Comparison of ENCODE assay signal across 8 cellular contexts in the genomic region with DNA sequence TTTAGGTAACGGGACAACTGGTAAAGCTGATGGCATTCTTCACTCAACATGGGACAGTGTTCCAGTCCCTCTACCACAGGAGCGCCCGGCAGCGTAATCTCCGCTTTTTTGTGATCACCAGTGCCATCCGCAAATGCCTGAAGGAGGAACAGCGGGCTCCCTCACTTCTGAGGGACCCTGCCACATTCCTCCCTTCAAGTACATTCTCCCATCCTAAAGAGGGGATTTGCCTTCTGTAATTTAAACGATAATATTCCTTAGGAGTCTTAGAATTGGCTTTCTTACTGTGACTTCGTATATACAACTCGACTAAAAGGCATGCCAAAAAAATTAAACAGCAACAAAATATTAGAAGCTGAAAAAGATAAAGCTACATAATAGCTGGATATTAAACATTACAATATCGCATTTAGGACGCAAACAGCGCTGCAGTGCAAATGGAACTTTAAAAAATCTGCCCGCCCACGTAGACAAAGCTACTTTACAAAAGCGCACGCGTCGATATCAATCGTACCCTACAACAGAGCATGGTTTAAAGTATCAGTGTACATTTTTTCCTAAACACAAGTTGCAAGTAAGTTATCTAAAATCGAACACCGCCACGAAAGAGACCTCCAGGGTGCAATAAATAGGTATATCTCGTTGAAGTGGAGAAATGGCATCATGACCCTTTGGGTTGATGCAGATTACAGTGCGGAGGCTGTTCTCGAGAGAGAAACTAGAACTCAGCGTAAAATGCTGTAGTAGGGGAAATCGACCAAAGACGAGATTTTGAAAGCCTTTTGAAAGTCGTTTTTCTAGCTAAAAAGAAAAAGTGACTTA. TPM values are rescaled to one million over a fixed set of nuclear protein-coding genes. Genes with fewer than 3 reads are reported as not detected.
A peak's percentile ranks its signal among the peaks of the same experiment; 100 is the strongest.
DNase-seq lines count a peak whose midpoint lies in the region; ATAC-seq, FAIRE-seq and TF ChIP-seq lines count a peak whose summit lies in the region.

No MANE protein-coding gene starts in this region.

- peaks cover 2% of the 10 kb centered on the region for H3K9me3 Mint-ChIP-seq in activated CD8-positive, alpha-beta T cell treated with anti-CD3 and anti-CD28 coated beads for 36 hours
- no peaks in the 10 kb centered on the region for H3K9me3 Mint-ChIP-seq in activated CD8-positive, alpha-beta T cell treated with anti-CD3 and anti-CD28 coated beads, Interleukin-2, amount 10 ng/mL, durations not matched to agents 7 days and 5 days (ENCODE audit: insufficient read depth)
- H3K9me3 Mint-ChIP-seq in activated naive CD8-positive, alpha-beta T cell treated with anti-CD3 and anti-CD28 coated beads for 36 hours, result peaks cover 4% of the 10 kb centered on the region

- no peak for DNase-seq in activated CD8-positive, alpha-beta T cell treated with anti-CD3 and anti-CD28 coated beads for 36 hours
- no peak for DNase-seq in activated CD8-positive, alpha-beta T cell treated with anti-CD3 and anti-CD28 coated beads, Interleukin-2, amount 10 ng/mL, durations not matched to agents 7 days and 5 days
- peak; percentile 22 for DNase-seq in NCI-H82 treated with DMSO at 0.1 percent for 48 hours (lab: John Stamatoyannopoulos, UW; ENCODE audit: unreplicated experiment)
- DNase-seq in fibroblast of villous mesenchyme (ENCODE audit: low read depth), result peak; percentile 35
- no peak for DNase-seq in psoas muscle
- DNase-seq in H54 (ENCODE audit: insufficient read length, low spot score), result no peak
- DNase-seq in activated naive CD8-positive, alpha-beta T cell treated with anti-CD3 and anti-CD28 coated beads for 36 hours, result no peak

- no peak for ATAC-seq in activated CD8-positive, alpha-beta T cell treated with anti-CD3 and anti-CD28 coated beads for 36 hours
- ATAC-seq in activated CD8-positive, alpha-beta T cell treated with anti-CD3 and anti-CD28 coated beads, Interleukin-2, amount 10 ng/mL, durations not matched to agents 7 days and 5 days, result no peak
- peak; percentile 7 to 21 (median 11) for ATAC-seq in psoas muscle
- ATAC-seq in HG03439 (IDR thresholded peaks at IDR 0.05; ENCODE audit: unreplicated experiment), result no peak

- intact Hi-C loops in activated CD8-positive, alpha-beta T cell treated with anti-CD3 and anti-CD28 coated beads for 36 hours (cut with micrococcal nuclease), result no loop called here
- intact Hi-C loops in psoas muscle (cut with DNase I), result no loop called here

- H3K4me1 Mint-ChIP-seq in activated CD8-positive, alpha-beta T cell treated with anti-CD3 and anti-CD28 coated beads for 36 hours (ENCODE audit: low read depth), result peaks cover 4% of the 10 kb centered on the region
- H3K4me1 Mint-ChIP-seq in activated CD8-positive, alpha-beta T cell treated with anti-CD3 and anti-CD28 coated beads, Interleukin-2, amount 10 ng/mL, durations not matched to agents 7 days and 5 days (ENCODE audit: low read depth), result no peaks in the 10 kb centered on the region
- H3K4me1 Mint-ChIP-seq in activated naive CD8-positive, alpha-beta T cell treated with anti-CD3 and anti-CD28 coated beads for 36 hours, result peaks cover 6% of the 10 kb centered on the region

- FAIRE-seq in H54 (lab: Jason Lieb, UNC), result no peak

- H3K27me3 ChIP-seq in psoas muscle (ENCODE audit: insufficient read depth in 3 of 3, low read length in 2 of 3), result peaks cover 0 to 10% (median 7%) of the 10 kb centered on the region in 3 donors

- H3K36me3 ChIP-seq in psoas muscle (ENCODE audit: insufficient read depth in 1 of 2, low read depth in 1 of 2), result no peaks in the 10 kb centered on the region

- no peak for TF ChIP-seq POLR2A in H54 (IDR thresholded peaks at IDR 0.05; ENCODE audit: low read depth, low read length)

- peak overlapping the region; percentile 40 for H3K4me3 Mint-ChIP-seq in activated CD8-positive, alpha-beta T cell treated with anti-CD3 and anti-CD28 coated beads for 36 hours
- H3K4me3 Mint-ChIP-seq in activated CD8-positive, alpha-beta T cell treated with anti-CD3 and anti-CD28 coated beads, Interleukin-2, amount 10 ng/mL, durations not matched to agents 7 days and 5 days, result no peak overlapping the region
- H3K4me3 Mint-ChIP-seq in activated naive CD8-positive, alpha-beta T cell treated with anti-CD3 and anti-CD28 coated beads for 36 hours, result no peak overlapping the region

- no peaks in the 10 kb centered on the region for H3K4me1 ChIP-seq in psoas muscle

- H3K9me3 ChIP-seq in psoas muscle, result no peaks in the 10 kb centered on the region

- CTCF ChIA-PET in activated CD8-positive, alpha-beta T cell treated with anti-CD3 and anti-CD28 coated beads for 36 hours (lab: Charles Lee), result no interaction called here
- CTCF ChIA-PET in activated CD8-positive, alpha-beta T cell treated with anti-CD3 and anti-CD28 coated beads, Interleukin-2, amount 10 ng/mL, durations not matched to agents 7 days and 5 days (lab: Charles Lee), result no interaction called here

- H3K4me3 ChIP-seq in fibroblast of villous mesenchyme (ENCODE audit: low read depth, low read length) (peak overlapping the region; percentile 60), psoas muscle (peak overlapping the region; percentile 68)

- TF ChIP-seq CTCF in activated CD8-positive, alpha-beta T cell treated with anti-CD3 and anti-CD28 coated beads for 36 hours (IDR thresholded peaks at IDR 0.05), result no peak
- TF ChIP-seq CTCF in fibroblast of villous mesenchyme (IDR thresholded peaks at IDR 0.05; ENCODE audit: insufficient read depth, low read depth, low read length) (no peak), psoas muscle (IDR thresholded peaks at IDR 0.05) (no peak)

- no peaks in the 10 kb centered on the region for H3K36me3 Mint-ChIP-seq in activated CD8-positive, alpha-beta T cell treated with anti-CD3 and anti-CD28 coated beads for 36 hours (ENCODE audit: low read depth)
- peaks cover 8% of the 10 kb centered on the region for H3K36me3 Mint-ChIP-seq in activated CD8-positive, alpha-beta T cell treated with anti-CD3 and anti-CD28 coated beads, Interleukin-2, amount 10 ng/mL, durations not matched to agents 7 days and 5 days (ENCODE audit: low read depth)
- peaks cover 2% of the 10 kb centered on the region for H3K36me3 Mint-ChIP-seq in activated naive CD8-positive, alpha-beta T cell treated with anti-CD3 and anti-CD28 coated beads for 36 hours

- no peak overlapping the region for H3K27ac Mint-ChIP-seq in activated CD8-positive, alpha-beta T cell treated with anti-CD3 and anti-CD28 coated beads for 36 hours
- H3K27ac Mint-ChIP-seq in activated CD8-positive, alpha-beta T cell treated with anti-CD3 and anti-CD28 coated beads, Interleukin-2, amount 10 ng/mL, durations not matched to agents 7 days and 5 days, result no peak overlapping the region
- H3K27ac Mint-ChIP-seq in activated naive CD8-positive, alpha-beta T cell treated with anti-CD3 and anti-CD28 coated beads for 36 hours, result no peak overlapping the region

- POLR2A ChIA-PET in activated CD8-positive, alpha-beta T cell treated with anti-CD3 and anti-CD28 coated beads for 36 hours (lab: Charles Lee), result no interaction called here
- POLR2A ChIA-PET in activated CD8-positive, alpha-beta T cell treated with anti-CD3 and anti-CD28 coated beads, Interleukin-2, amount 10 ng/mL, durations not matched to agents 7 days and 5 days (lab: Charles Lee), result no interaction called here

- peaks cover 47% of the 10 kb centered on the region for H3K27me3 Mint-ChIP-seq in activated CD8-positive, alpha-beta T cell treated with anti-CD3 and anti-CD28 coated beads for 36 hours
- H3K27me3 Mint-ChIP-seq in activated CD8-positive, alpha-beta T cell treated with anti-CD3 and anti-CD28 coated beads, Interleukin-2, amount 10 ng/mL, durations not matched to agents 7 days and 5 days (ENCODE audit: low read depth), result peaks cover 56% of the 10 kb centered on the region
- H3K27me3 Mint-ChIP-seq in activated naive CD8-positive, alpha-beta T cell treated with anti-CD3 and anti-CD28 coated beads for 36 hours, result peaks cover 56% of the 10 kb centered on the region

- 6 to 11% (median 10%) methylated on average over 30 of the region's 30 CpGs for WGBS in psoas muscle, 3 donors

- peak overlapping the region; percentile 66 for H3K27ac ChIP-seq in psoas muscle

RNA-seq across cellular contexts. Expression of a gene that starts 2.3 kb away (rescaled TPM):
- not detected for total RNA-seq in activated CD8-positive, alpha-beta T cell treated with anti-CD3 and anti-CD28 coated beads for 36 hours
- total RNA-seq in activated CD8-positive, alpha-beta T cell treated with anti-CD3 and anti-CD28 coated beads, Interleukin-2, amount 10 ng/mL, durations not matched to agents 7 days and 5 days, result not detected
- total RNA-seq in fibroblast of villous mesenchyme (0.32 and 0.86 TPM in 2 replicates), psoas muscle (under 1 TPM in 2 of 4 donors, not detected in 2; 0.12 to 0.27 TPM)
- under 1 TPM in 2 of 3 donors, not detected in 1; 0.05 to 0.52 TPM for polyA plus RNA-seq in psoas muscle
- not detected for total RNA-seq in activated naive CD8-positive, alpha-beta T cell treated with anti-CD3 and anti-CD28 coated beads for 36 hours

RNA-seq across cellular contexts. Expression of a gene that starts 20.0 kb away (rescaled TPM):
- not detected for total RNA-seq in activated CD8-positive, alpha-beta T cell treated with anti-CD3 and anti-CD28 coated beads for 36 hours
- total RNA-seq in activated CD8-positive, alpha-beta T cell treated with anti-CD3 and anti-CD28 coated beads, Interleukin-2, amount 10 ng/mL, durations not matched to agents 7 days and 5 days, result not detected
- total RNA-seq in fibroblast of villous mesenchyme, result under 0.01 TPM in 2 replicates
- under 1 TPM in 1 of 4 donors, not detected in 3; 0.06 TPM for total RNA-seq in psoas muscle
- polyA plus RNA-seq in psoas muscle, result under 1 TPM in 1 of 3 donors, not detected in 2; 0.01 TPM
- total RNA-seq in activated naive CD8-positive, alpha-beta T cell treated with anti-CD3 and anti-CD28 coated beads for 36 hours, result not detected

Comparison
In these comparisons a context has a peak if more than half of its experiments do, and no peak if none do; other contexts are left out.
1. ATAC-seq: peak in psoas muscle (4 of 4); none in activated CD8-positive, alpha-beta T cell treated with anti-CD3 and anti-CD28 coated beads for 36 hours (single experiment), activated CD8-positive, alpha-beta T cell treated with anti-CD3 and anti-CD28 coated beads, Interleukin-2, amount 10 ng/mL, durations not matched to agents 7 days and 5 days (single experiment) and HG03439 (single experiment).
2. DNase-seq: peak in NCI-H82 treated with DMSO at 0.1 percent for 48 hours (single experiment) and fibroblast of villous mesenchyme (single experiment); none in activated CD8-positive, alpha-beta T cell treated with anti-CD3 and anti-CD28 coated beads for 36 hours (single experiment), activated CD8-positive, alpha-beta T cell treated with anti-CD3 and anti-CD28 coated beads, Interleukin-2, amount 10 ng/mL, durations not matched to agents 7 days and 5 days (single experiment), psoas muscle (0 of 2), H54 (single experiment) and activated naive CD8-positive, alpha-beta T cell treated with anti-CD3 and anti-CD28 coated beads for 36 hours (single experiment).